ENCODE assay signal across 27 cellular contexts in genomic region chr11:33978376-33978775, GRCh38.
"Had no signal": no experiment of that assay in that cellular context is flagged by ENCODE, and none has a peak within 500 bp of the region (broad histone marks: within the 10 kb centered on the region; RNA-seq: fewer than 3 reads in every experiment).

No MANE protein-coding gene starts in this region.

- ATAC-seq: stimulated activated effector memory CD8-positive, alpha-beta T cell treated with anti-CD3 and anti-CD28 coated beads, Interleukin-12 subunit alpha, Interleukin-12 subunit beta, amount 100 ng/mL, for 72 hours; stimulated activated memory B cell treated with anti-CD40 and anti-IgM and Interleukin-4, amounts not matched to agents 10 μg/mL and 1 μg/mL and 100 μg/mL, for 72 hours; stimulated activated naive B cell treated with anti-CD40 and anti-IgM and Interleukin-4, amounts not matched to agents 10 μg/mL and 1 μg/mL and 100 μg/mL, for 72 hours; stimulated activated naive CD8-positive, alpha-beta T cell treated with anti-CD3 and anti-CD28 coated beads, Interleukin-15, amount 100 ng/mL, for 72 hours; stimulated activated naive CD8-positive, alpha-beta T cell treated with anti-CD3 and anti-CD28 coated beads, Interleukin-15, Interleukin-2, amounts not matched to agents 100 U/mL and 50 U/mL, for 24 hours; upper lobe of right lung had no signal

- DNase-seq: stimulated activated CD4-positive, alpha-beta T cell treated with anti-CD3 and anti-CD28 coated beads, Interleukin-2, amount 100 ng/mL, for 48 hours; stimulated activated CD4-positive, alpha-beta T cell treated with anti-CD3 and anti-CD28 coated beads, Interleukin-4, amount 100 ng/mL, for 1 hour; stimulated activated CD4-positive, alpha-beta T cell treated with anti-CD3 and anti-CD28 coated beads, Interleukin-4, amount 100 ng/mL, for 24 hours; stimulated activated CD4-positive, alpha-beta T cell treated with anti-CD3 and anti-CD28 coated beads, Interleukin-4, amount 100 ng/mL, for 4 hours; stimulated activated CD8-positive, alpha-beta memory T cell treated with anti-CD3 and anti-CD28 coated beads, Interleukin-4, amount 100 ng/mL, for 48 hours; stimulated activated naive B cell treated with anti-CD40 and anti-IgM and Interleukin-4, amounts not matched to agents 10 μg/mL and 1 μg/mL and 100 μg/mL, for 72 hours; stimulated activated naive CD4-positive, alpha-beta T cell; stimulated activated naive CD4-positive, alpha-beta T cell treated with Interleukin-2 at 50 U/mL for 16 hours; stimulated activated naive CD8-positive, alpha-beta T cell treated with anti-CD3 and anti-CD28 coated beads, Interleukin-15, amount 100 ng/mL, for 72 hours; stimulated activated naive CD8-positive, alpha-beta T cell treated with anti-CD3 and anti-CD28 coated beads, Interleukin-15, Interleukin-2, amounts not matched to agents 100 U/mL and 50 U/mL, for 24 hours; stomach; substantia nigra; testis; thyroid gland; tibial artery; transverse colon; upper lobe of left lung; upper lobe of right lung; uterus had no signal

- H3K9me3 Mint-ChIP-seq: stimulated activated effector memory CD8-positive, alpha-beta T cell treated with anti-CD3 and anti-CD28 coated beads, Interleukin-12 subunit alpha, Interleukin-12 subunit beta, amount 100 ng/mL, for 72 hours; stimulated activated memory B cell treated with anti-CD40 and anti-IgM and Interleukin-4, amounts not matched to agents 10 μg/mL and 1 μg/mL and 100 μg/mL, for 72 hours; stimulated activated naive B cell treated with anti-CD40 and anti-IgM and Interleukin-4, amounts not matched to agents 10 μg/mL and 1 μg/mL and 100 μg/mL, for 72 hours; stimulated activated naive CD8-positive, alpha-beta T cell treated with anti-CD3 and anti-CD28 coated beads, Interleukin-15, amount 100 ng/mL, for 72 hours; stimulated activated naive CD8-positive, alpha-beta T cell treated with anti-CD3 and anti-CD28 coated beads, Interleukin-15, Interleukin-2, amounts not matched to agents 100 ng/mL and 50 ng/mL, for 24 hours; type B pancreatic cell had no signal

- H3K27me3 Mint-ChIP-seq: stimulated activated memory B cell treated with anti-CD40 and anti-IgM and Interleukin-4, amounts not matched to agents 10 μg/mL and 1 μg/mL and 100 μg/mL, for 72 hours had no signal

- H3K4me3 ChIP-seq: stomach, suprapubic skin, testis, thoracic aorta, thyroid gland, tibial artery, tibial nerve, transverse colon, upper lobe of left lung, upper lobe of right lung, uterus, vagina had no signal

- H3K4me1 ChIP-seq: stomach, suprapubic skin, testis, thyroid gland, tibial artery, tibial nerve, transverse colon, upper lobe of left lung, uterus, vagina had no signal

- H3K27me3 ChIP-seq: stomach, suprapubic skin, testis, thyroid gland, tibial nerve, transverse colon, upper lobe of left lung, upper lobe of right lung, uterus, vagina had no signal

- H3K9me3 ChIP-seq: stomach, suprapubic skin, testis, thoracic aorta, thyroid gland, tibial artery, tibial nerve, transverse colon, upper lobe of left lung, upper lobe of right lung, uterus, vagina had no signal

- H3K27ac Mint-ChIP-seq: stimulated activated effector memory CD8-positive, alpha-beta T cell treated with anti-CD3 and anti-CD28 coated beads, Interleukin-12 subunit alpha, Interleukin-12 subunit beta, amount 100 ng/mL, for 72 hours; stimulated activated memory B cell treated with anti-CD40 and anti-IgM and Interleukin-4, amounts not matched to agents 10 μg/mL and 1 μg/mL and 100 μg/mL, for 72 hours; stimulated activated naive B cell treated with anti-CD40 and anti-IgM and Interleukin-4, amounts not matched to agents 10 μg/mL and 1 μg/mL and 100 μg/mL, for 72 hours; stimulated activated naive CD8-positive, alpha-beta T cell treated with anti-CD3 and anti-CD28 coated beads, Interleukin-15, amount 100 ng/mL, for 72 hours; stimulated activated naive CD8-positive, alpha-beta T cell treated with anti-CD3 and anti-CD28 coated beads, Interleukin-15, Interleukin-2, amounts not matched to agents 100 ng/mL and 50 ng/mL, for 24 hours; type B pancreatic cell had no signal

- H3K36me3 ChIP-seq: stomach, suprapubic skin, thoracic aorta, thyroid gland, tibial artery, tibial nerve, transverse colon, upper lobe of left lung, upper lobe of right lung, uterus, vagina had no signal

- H3K4me1 Mint-ChIP-seq: stimulated activated effector memory CD8-positive, alpha-beta T cell treated with anti-CD3 and anti-CD28 coated beads, Interleukin-12 subunit alpha, Interleukin-12 subunit beta, amount 100 ng/mL, for 72 hours; stimulated activated memory B cell treated with anti-CD40 and anti-IgM and Interleukin-4, amounts not matched to agents 10 μg/mL and 1 μg/mL and 100 μg/mL, for 72 hours; stimulated activated naive B cell treated with anti-CD40 and anti-IgM and Interleukin-4, amounts not matched to agents 10 μg/mL and 1 μg/mL and 100 μg/mL, for 72 hours; stimulated activated naive CD8-positive, alpha-beta T cell treated with anti-CD3 and anti-CD28 coated beads, Interleukin-15, amount 100 ng/mL, for 72 hours had no signal

- H3K4me3 Mint-ChIP-seq: stimulated activated effector memory CD8-positive, alpha-beta T cell treated with anti-CD3 and anti-CD28 coated beads, Interleukin-12 subunit alpha, Interleukin-12 subunit beta, amount 100 ng/mL, for 72 hours; stimulated activated memory B cell treated with anti-CD40 and anti-IgM and Interleukin-4, amounts not matched to agents 10 μg/mL and 1 μg/mL and 100 μg/mL, for 72 hours; stimulated activated naive B cell treated with anti-CD40 and anti-IgM and Interleukin-4, amounts not matched to agents 10 μg/mL and 1 μg/mL and 100 μg/mL, for 72 hours; stimulated activated naive CD8-positive, alpha-beta T cell treated with anti-CD3 and anti-CD28 coated beads, Interleukin-15, amount 100 ng/mL, for 72 hours; stimulated activated naive CD8-positive, alpha-beta T cell treated with anti-CD3 and anti-CD28 coated beads, Interleukin-15, Interleukin-2, amounts not matched to agents 100 ng/mL and 50 ng/mL, for 24 hours; type B pancreatic cell had no signal

- H3K27ac ChIP-seq: stomach, suprapubic skin, testis, thoracic aorta, thyroid gland, tibial artery, tibial nerve, transverse colon, upper lobe of left lung, upper lobe of right lung, uterus, vagina had no signal

- H3K36me3 Mint-ChIP-seq: stimulated activated effector memory CD8-positive, alpha-beta T cell treated with anti-CD3 and anti-CD28 coated beads, Interleukin-12 subunit alpha, Interleukin-12 subunit beta, amount 100 ng/mL, for 72 hours; stimulated activated memory B cell treated with anti-CD40 and anti-IgM and Interleukin-4, amounts not matched to agents 10 μg/mL and 1 μg/mL and 100 μg/mL, for 72 hours; stimulated activated naive B cell treated with anti-CD40 and anti-IgM and Interleukin-4, amounts not matched to agents 10 μg/mL and 1 μg/mL and 100 μg/mL, for 72 hours; type B pancreatic cell had no signal
